Comparison of ENCODE assay signal across 1 cellular context in genomic region chr11:126112547-126112946, GRCh38.
TF ChIP-seq lines count a peak whose summit lies in the region.

No MANE protein-coding gene starts in this region.

TF ChIP-seq in HepG2, 621 proteins besides CTCF, POLR2A, EP300 and RAD21:
- TF ChIP-seq KIAA2018 (CRISPR knock-in tag; IDR thresholded peaks at IDR 0.05; ENCODE audit: borderline replicate concordance) (no peak), MAFF (IDR thresholded peaks at IDR 0.05; ENCODE audit: low read depth, low read length) (no peak), CENPT (CRISPR knock-in tag; IDR thresholded peaks at IDR 0.05; ENCODE audit: low read depth) (no peak), THRA (CRISPR knock-in tag; IDR thresholded peaks at IDR 0.05; ENCODE audit: borderline replicate concordance) (no peak), ZNF205 (CRISPR knock-in tag; IDR thresholded peaks at IDR 0.05) (no peak), REL (CRISPR knock-in tag; conservative IDR thresholded peaks at IDR 0.05) (no peak), DZIP1 (CRISPR knock-in tag; IDR thresholded peaks at IDR 0.05) (no peak), RBFOX2 (IDR thresholded peaks at IDR 0.05; ENCODE audit: low read depth, low read length) (no peak), NFE2 (CRISPR knock-in tag; IDR thresholded peaks at IDR 0.05) (no peak), ZNF331 (CRISPR knock-in tag; IDR thresholded peaks at IDR 0.05) (no peak), GATAD2A (CRISPR knock-in tag; IDR thresholded peaks at IDR 0.05) (no peak), SIN3B (IDR thresholded peaks at IDR 0.05; ENCODE audit: low read length) (no peak), ZNF777 (CRISPR knock-in tag; IDR thresholded peaks at IDR 0.05) (no peak), TERF1 (CRISPR knock-in tag; IDR thresholded peaks at IDR 0.05) (no peak), ARID4A (CRISPR knock-in tag; IDR thresholded peaks at IDR 0.05; ENCODE audit: borderline replicate concordance) (no peak), ZNF709 (CRISPR knock-in tag; IDR thresholded peaks at IDR 0.05) (no peak), PRMT3 (CRISPR knock-in tag; IDR thresholded peaks at IDR 0.05; ENCODE audit: borderline replicate concordance, low read depth) (no peak), ARNTL (CRISPR knock-in tag; IDR thresholded peaks at IDR 0.05) (no peak), ERF (CRISPR knock-in tag; IDR thresholded peaks at IDR 0.05) (no peak)
- TF ChIP-seq, protein P1, sequence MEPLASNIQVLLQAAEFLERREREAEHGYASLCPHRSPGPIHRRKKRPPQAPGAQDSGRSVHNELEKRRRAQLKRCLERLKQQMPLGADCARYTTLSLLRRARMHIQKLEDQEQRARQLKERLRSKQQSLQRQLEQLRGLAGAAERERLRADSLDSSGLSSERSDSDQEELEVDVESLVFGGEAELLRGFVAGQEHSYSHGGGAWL (CRISPR knock-in tag; IDR thresholded peaks at IDR 0.05): no peak
